22 cellular contexts compared by ENCODE assay signal in genomic region chr11:10847960-10848860, GRCh38.
"Had no signal": no experiment of that assay in that cellular context is flagged by ENCODE, and none has a peak within 500 bp of the region (broad histone marks: within the 10 kb centered on the region; RNA-seq: fewer than 3 reads in every experiment).

No MANE protein-coding gene starts in this region.

- ATAC-seq: activated naive CD8-positive, alpha-beta T cell treated with anti-CD3 and anti-CD28 coated beads, Interleukin-2, amount 50 U/mL, for 24 hours; gastroesophageal sphincter; left lobe of liver; mucosa of descending colon; sciatic nerve; stimulated activated effector memory CD8-positive, alpha-beta T cell treated with anti-CD3 and anti-CD28 coated beads, Interleukin-12 subunit alpha, Interleukin-12 subunit beta, amount 100 ng/mL, for 72 hours had no signal

- H3K4me3 Mint-ChIP-seq: activated naive CD4-positive, alpha-beta T cell treated with anti-CD3 and anti-CD28 coated beads for 36 hours; activated naive CD8-positive, alpha-beta T cell treated with anti-CD3 and anti-CD28 coated beads, Interleukin-2, amount 50 U/mL, for 24 hours; brain; central memory CD8-positive, alpha-beta T cell; naive B cell; stimulated activated effector memory CD8-positive, alpha-beta T cell treated with anti-CD3 and anti-CD28 coated beads, Interleukin-12 subunit alpha, Interleukin-12 subunit beta, amount 100 ng/mL, for 72 hours had no signal

- H3K9me3 Mint-ChIP-seq: activated naive CD4-positive, alpha-beta T cell treated with anti-CD3 and anti-CD28 coated beads for 36 hours; brain; central memory CD8-positive, alpha-beta T cell; naive B cell; stimulated activated effector memory CD8-positive, alpha-beta T cell treated with anti-CD3 and anti-CD28 coated beads, Interleukin-12 subunit alpha, Interleukin-12 subunit beta, amount 100 ng/mL, for 72 hours had no signal

- H3K27ac Mint-ChIP-seq: activated naive CD4-positive, alpha-beta T cell treated with anti-CD3 and anti-CD28 coated beads for 36 hours; activated naive CD8-positive, alpha-beta T cell treated with anti-CD3 and anti-CD28 coated beads, Interleukin-2, amount 50 U/mL, for 24 hours; brain; stimulated activated effector memory CD8-positive, alpha-beta T cell treated with anti-CD3 and anti-CD28 coated beads, Interleukin-12 subunit alpha, Interleukin-12 subunit beta, amount 100 ng/mL, for 72 hours had no signal

- H3K4me3 ChIP-seq: coronary artery, gastroesophageal sphincter, heart left ventricle, mucosa of descending colon, prostate gland, smooth muscle cell, thyroid gland, uterus had no signal

- H3K9me3 ChIP-seq: gastroesophageal sphincter, heart left ventricle, mucosa of descending colon, prostate gland, thyroid gland, uterus had no signal

- H3K27ac ChIP-seq: coronary artery, prostate gland, thyroid gland, uterus, WERI-Rb-1 had no signal

- H3K4me1 ChIP-seq: prostate gland, uterus had no signal

- H3K36me3 ChIP-seq: uterus had no signal

- H3K27me3 Mint-ChIP-seq: activated naive CD8-positive, alpha-beta T cell treated with anti-CD3 and anti-CD28 coated beads, Interleukin-2, amount 50 U/mL, for 24 hours; brain; central memory CD8-positive, alpha-beta T cell; naive B cell had no signal

- DNase-seq: activated CD4-positive, alpha-beta T cell treated with anti-CD3 and anti-CD28 coated beads, Interleukin-2, amount 50 U/mL, for 4 hours; activated naive CD4-positive, alpha-beta T cell treated with anti-CD3 and anti-CD28 coated beads for 36 hours; activated naive CD8-positive, alpha-beta T cell treated with anti-CD3 and anti-CD28 coated beads, Interleukin-2, amount 50 U/mL, for 24 hours; anterior cingulate cortex; heart left ventricle; kidney; mesenchymal stem cell; mucosa of descending colon; naive B cell; stimulated activated CD4-positive, alpha-beta T cell treated with anti-CD3 and anti-CD28 coated beads, Interleukin-4, amount 100 ng/mL, for 24 hours; thyroid gland; uterus; WERI-Rb-1 had no signal

- H3K27me3 ChIP-seq: gastroesophageal sphincter, heart left ventricle, thyroid gland, uterus had no signal
